12 cellular contexts compared by ENCODE assay signal in the genomic region with DNA sequence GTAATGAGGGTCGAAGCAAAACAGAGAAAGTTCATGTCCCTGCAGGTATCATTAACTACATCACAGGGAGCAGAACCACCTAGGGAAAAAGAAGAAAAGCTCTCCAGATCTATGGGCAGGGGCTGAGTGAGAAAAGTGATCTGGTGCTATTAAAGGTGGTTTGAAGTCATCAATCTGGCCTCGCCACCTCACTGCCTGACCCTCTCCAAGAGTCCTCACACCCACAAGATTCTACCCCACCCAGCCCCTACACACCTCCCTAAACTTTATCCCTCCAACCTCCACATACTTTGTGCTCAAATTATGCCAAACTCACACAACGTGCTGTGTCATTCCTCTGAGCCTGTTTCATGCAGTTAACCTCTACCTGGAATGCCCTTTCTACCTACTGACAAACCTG. TPM values are rescaled to one million over a fixed set of nuclear protein-coding genes. Genes with fewer than 3 reads are reported as not detected.
"Had no signal": no experiment of that assay in that cellular context is flagged by ENCODE, and none has a peak within 500 bp of the region (broad histone marks: within the 10 kb centered on the region; RNA-seq: fewer than 3 reads in every experiment).

No MANE protein-coding gene starts in this region.

- FAIRE-seq: endothelial cell of umbilical vein had no signal

- H3K9me3 ChIP-seq: ascending aorta, gastroesophageal sphincter, prostate gland had no signal

- H3K27ac ChIP-seq: ascending aorta, coronary artery, gastroesophageal sphincter, prostate gland had no signal

- H3K4me3 ChIP-seq: gastroesophageal sphincter, prostate gland had no signal

- H3K9me3 Mint-ChIP-seq: activated CD4-positive, alpha-beta T cell treated with anti-CD3 and anti-CD28 coated beads, Interleukin-2, amount 10 ng/mL, durations not matched to agents 24 days and 14 days; activated naive CD8-positive, alpha-beta T cell treated with anti-CD3 and anti-CD28 coated beads, Interleukin-2, amount 50 U/mL, for 24 hours had no signal

- H3K36me3 ChIP-seq: ascending aorta, gastroesophageal sphincter, prostate gland had no signal

- DNase-seq: activated CD4-positive, alpha-beta T cell treated with anti-CD3 and anti-CD28 coated beads, Interleukin-2, amount 10 ng/mL, durations not matched to agents 24 days and 14 days; activated naive CD4-positive, alpha-beta T cell treated with Interleukin-2 at 50 U/mL for 16 hours; activated naive CD8-positive, alpha-beta T cell treated with anti-CD3 and anti-CD28 coated beads, Interleukin-2, amount 50 U/mL, for 24 hours; effector CD4-positive, alpha-beta T cell; kidney glomerular epithelial cell; stimulated activated naive CD4-positive, alpha-beta T cell had no signal

- H3K4me3 Mint-ChIP-seq: activated CD4-positive, alpha-beta T cell treated with anti-CD3 and anti-CD28 coated beads, Interleukin-2, amount 10 ng/mL, durations not matched to agents 24 days and 14 days had no signal

- H3K27me3 ChIP-seq: ascending aorta had no signal

- H3K27ac Mint-ChIP-seq: activated CD4-positive, alpha-beta T cell treated with anti-CD3 and anti-CD28 coated beads, Interleukin-2, amount 10 ng/mL, durations not matched to agents 24 days and 14 days; activated naive CD8-positive, alpha-beta T cell treated with anti-CD3 and anti-CD28 coated beads, Interleukin-2, amount 50 U/mL, for 24 hours had no signal

- ATAC-seq: activated naive CD8-positive, alpha-beta T cell treated with anti-CD3 and anti-CD28 coated beads, Interleukin-2, amount 50 U/mL, for 24 hours; gastroesophageal sphincter; sciatic nerve had no signal

RNA-seq across cellular contexts. Expression of a gene that starts 2.2 kb away (rescaled TPM):
- total RNA-seq: ascending aorta had no signal
